ENCODE assay signal across 20 cellular contexts in genomic region chr15:33093234-33093633, GRCh38.
"Had no signal": no experiment of that assay in that cellular context is flagged by ENCODE, and none has a peak within 500 bp of the region (broad histone marks: within the 10 kb centered on the region; RNA-seq: fewer than 3 reads in every experiment).

No MANE protein-coding gene starts in this region.

- H3K4me1 ChIP-seq: neural progenitor cell, pancreas, thyroid gland had no signal

- H3K4me3 ChIP-seq: heart left ventricle, neural progenitor cell, pancreas, psoas muscle, thyroid gland had no signal

- H3K27ac ChIP-seq: neural progenitor cell, pancreas, psoas muscle, thyroid gland had no signal

- H3K36me3 ChIP-seq: heart left ventricle, neural progenitor cell, pancreas, thyroid gland had no signal

- H3K36me3 Mint-ChIP-seq: activated naive CD4-positive, alpha-beta T cell treated with anti-CD3 and anti-CD28 coated beads, Interleukin-2, amount 10 ng/mL, durations not matched to agents 7 days and 5 days; memory B cell; neural progenitor cell had no signal

- H3K27ac Mint-ChIP-seq: activated CD4-positive, alpha-beta memory T cell treated with anti-CD3 and anti-CD28 coated beads, Interleukin-2, amount 10 ng/mL, durations not matched to agents 7 days and 5 days; activated CD4-positive, alpha-beta T cell treated with anti-CD3 and anti-CD28 coated beads, Interleukin-2, amount 10 ng/mL, durations not matched to agents 24 days and 14 days; activated naive CD4-positive, alpha-beta T cell treated with anti-CD3 and anti-CD28 coated beads, Interleukin-2, amount 10 ng/mL, durations not matched to agents 7 days and 5 days; activated T-cell treated with anti-CD3 and anti-CD28 coated beads, Interleukin-2, amount 50 U/mL, for 72 hours; memory B cell; neural progenitor cell; stimulated activated naive CD8-positive, alpha-beta T cell treated with anti-CD3 and anti-CD28 coated beads, Interleukin-15, Interleukin-2, amounts not matched to agents 100 ng/mL and 50 ng/mL, for 24 hours had no signal

- H3K4me1 Mint-ChIP-seq: activated CD4-positive, alpha-beta memory T cell treated with anti-CD3 and anti-CD28 coated beads, Interleukin-2, amount 10 ng/mL, durations not matched to agents 7 days and 5 days; memory B cell had no signal

- H3K27me3 ChIP-seq: heart left ventricle, neural progenitor cell, pancreas, thyroid gland had no signal

- H3K27me3 Mint-ChIP-seq: memory B cell; stimulated activated naive CD8-positive, alpha-beta T cell treated with anti-CD3 and anti-CD28 coated beads, Interleukin-15, Interleukin-2, amounts not matched to agents 100 ng/mL and 50 ng/mL, for 24 hours had no signal

- H3K4me3 Mint-ChIP-seq: activated CD4-positive, alpha-beta memory T cell treated with anti-CD3 and anti-CD28 coated beads, Interleukin-2, amount 10 ng/mL, durations not matched to agents 7 days and 5 days; activated CD4-positive, alpha-beta T cell treated with anti-CD3 and anti-CD28 coated beads, Interleukin-2, amount 10 ng/mL, durations not matched to agents 24 days and 14 days; activated naive CD4-positive, alpha-beta T cell treated with anti-CD3 and anti-CD28 coated beads, Interleukin-2, amount 10 ng/mL, durations not matched to agents 7 days and 5 days; activated T-cell treated with anti-CD3 and anti-CD28 coated beads, Interleukin-2, amount 50 U/mL, for 72 hours; memory B cell; neural progenitor cell; stimulated activated naive CD8-positive, alpha-beta T cell treated with anti-CD3 and anti-CD28 coated beads, Interleukin-15, Interleukin-2, amounts not matched to agents 100 ng/mL and 50 ng/mL, for 24 hours had no signal

- H3K9me3 ChIP-seq: heart left ventricle, pancreas, psoas muscle, thyroid gland had no signal

- H3K9me3 Mint-ChIP-seq: activated CD4-positive, alpha-beta memory T cell treated with anti-CD3 and anti-CD28 coated beads, Interleukin-2, amount 10 ng/mL, durations not matched to agents 7 days and 5 days; activated CD4-positive, alpha-beta T cell treated with anti-CD3 and anti-CD28 coated beads, Interleukin-2, amount 10 ng/mL, durations not matched to agents 24 days and 14 days; activated naive CD4-positive, alpha-beta T cell treated with anti-CD3 and anti-CD28 coated beads, Interleukin-2, amount 10 ng/mL, durations not matched to agents 7 days and 5 days; activated T-cell treated with anti-CD3 and anti-CD28 coated beads, Interleukin-2, amount 50 U/mL, for 72 hours; memory B cell; neural progenitor cell; stimulated activated naive CD8-positive, alpha-beta T cell treated with anti-CD3 and anti-CD28 coated beads, Interleukin-15, Interleukin-2, amounts not matched to agents 100 ng/mL and 50 ng/mL, for 24 hours had no signal

- DNase-seq: activated CD4-positive, alpha-beta memory T cell treated with anti-CD3 and anti-CD28 coated beads, Interleukin-2, amount 10 ng/mL, durations not matched to agents 7 days and 5 days; activated CD4-positive, alpha-beta T cell treated with anti-CD3 and anti-CD28 coated beads, Interleukin-2, amount 10 ng/mL, durations not matched to agents 24 days and 14 days; activated effector memory CD4-positive, alpha-beta T cell treated with anti-CD3 and anti-CD28 coated beads, Interleukin-2, amount 50 U/mL, for 16 hours; activated naive CD4-positive, alpha-beta T cell treated with anti-CD3 and anti-CD28 coated beads, Interleukin-2, amount 10 ng/mL, durations not matched to agents 7 days and 5 days; activated T-cell treated with anti-CD3 and anti-CD28 coated beads, Interleukin-2, amount 50 U/mL, for 72 hours; amygdala; dermis blood vessel endothelial cell; effector memory CD4-positive, alpha-beta T cell; heart left ventricle; islet precursor cell; left colon; pancreas; psoas muscle; right cardiac atrium; substantia nigra; SW 1271; thyroid gland had no signal

- ATAC-seq: heart left ventricle, left colon, psoas muscle, right cardiac atrium had no signal
